Comparison of ENCODE assay signal across 14 cellular contexts in the genomic region with DNA sequence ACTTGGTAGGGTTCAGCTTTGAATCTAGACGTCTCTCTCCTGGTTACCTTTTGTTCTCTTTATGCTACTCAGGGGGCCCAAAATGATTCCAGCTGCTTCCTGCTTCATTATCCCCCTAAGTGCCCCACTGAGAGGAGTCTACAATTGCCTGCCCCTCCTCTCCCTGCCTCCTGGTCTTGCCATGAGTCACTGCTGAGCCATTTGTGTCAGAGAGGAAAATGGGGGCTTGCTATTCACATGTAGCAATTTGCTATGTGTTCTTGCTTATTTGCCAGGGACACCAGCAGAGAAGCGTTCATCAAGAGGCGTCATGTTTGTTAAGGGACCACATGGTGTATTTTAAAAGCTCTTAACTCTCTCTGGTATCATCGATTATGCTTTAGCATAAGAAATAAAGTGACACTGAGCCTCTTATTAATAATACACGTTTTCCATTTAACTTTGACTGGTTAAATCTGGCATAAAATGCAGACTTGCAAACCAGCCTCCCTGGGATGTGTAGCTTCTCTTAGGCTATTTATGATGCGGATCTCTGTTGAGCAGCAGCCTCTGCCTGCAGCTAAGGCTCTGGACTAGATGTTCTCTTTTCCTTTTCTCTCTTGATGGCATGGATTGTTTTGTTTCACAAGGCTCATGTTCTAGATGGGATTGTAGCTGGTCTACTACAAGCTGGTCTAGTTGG.
DNase-seq lines count a peak whose midpoint lies in the region; ATAC-seq, FAIRE-seq and TF ChIP-seq lines count a peak whose summit lies in the region.
"Had no signal": no experiment of that assay in that cellular context is flagged by ENCODE, and none has a peak within 500 bp of the region (broad histone marks: within the 10 kb centered on the region; RNA-seq: fewer than 3 reads in every experiment).

No MANE protein-coding gene starts in this region.

- ATAC-seq in HG03439 (IDR thresholded peaks at IDR 0.05; ENCODE audit: unreplicated experiment) (no peak), HG02571 (IDR thresholded peaks at IDR 0.05; ENCODE audit: unreplicated experiment) (no peak)
- ATAC-seq: activated T-cell treated with anti-CD3 and anti-CD28 coated beads, Interleukin-2, amount 50 U/mL, for 72 hours had no signal

- no peak for TF ChIP-seq POLR2A in GM12892 (IDR thresholded peaks at IDR 0.05; ENCODE audit: low read depth, low read length)

- DNase-seq in AG20443 (ENCODE audit: low spot score), result peak; percentile 31
- peak; percentile 73 for DNase-seq in NCI-H1105 (lab: John Stamatoyannopoulos, UW)
- peak; percentile 99 for DNase-seq in NCI-H748 (lab: John Stamatoyannopoulos, UW; ENCODE audit: unreplicated experiment)
- DNase-seq in iPS DF 19.7 (ENCODE audit: low read depth, low spot score), result peak; percentile 61
- DNase-seq in GM12892 (ENCODE audit: insufficient read length), result no peak
- DNase-seq in mesenteric fat pad (ENCODE audit: low spot score), result no peak
- DNase-seq: activated CD4-positive, alpha-beta T cell treated with anti-CD3 and anti-CD28 coated beads for 1 hour; activated T-cell treated with anti-CD3 and anti-CD28 coated beads, Interleukin-2, amount 50 U/mL, for 72 hours; brain microvascular endothelial cell; NCI-H526; transverse colon had no signal

- FAIRE-seq in GM12892 (lab: Jason Lieb, UNC), result no peak
- FAIRE-seq: endometrium had no signal

Comparison
In these comparisons a context has a peak if more than half of its experiments do, and no peak if none do; other contexts are left out.
1. DNase-seq: peak in AG20443 (single experiment), NCI-H1105 (single experiment), NCI-H748 (single experiment) and iPS DF 19.7 (single experiment); none in GM12892 (single experiment) and mesenteric fat pad (single experiment).